In the genomic region with DNA sequence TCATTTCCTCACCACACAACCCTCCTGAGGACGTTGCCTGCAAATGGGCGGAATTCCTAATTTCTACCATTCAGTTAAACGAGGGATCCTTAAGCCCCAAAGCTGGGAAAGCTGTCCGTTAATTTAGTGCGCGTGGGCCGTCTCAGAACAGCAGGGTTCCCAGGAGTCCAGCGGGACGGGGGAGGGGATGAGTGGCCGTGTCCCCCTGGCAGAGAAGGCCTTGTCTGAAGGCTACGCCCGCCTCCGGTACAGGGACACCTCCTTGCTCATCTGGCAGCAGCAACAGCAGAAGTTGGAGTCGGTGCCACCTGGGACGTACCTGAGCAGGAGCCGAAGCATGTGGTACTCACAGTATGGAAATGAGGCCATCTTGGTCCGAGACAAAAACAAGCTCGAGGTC, we compare ENCODE assay signal across 11 cellular contexts. TPM values are rescaled to one million over a fixed set of nuclear protein-coding genes. Genes with fewer than 3 reads are reported as not detected.
A peak's percentile ranks its signal among the peaks of the same experiment; 100 is the strongest.
DNase-seq lines count a peak whose midpoint lies in the region; ATAC-seq and TF ChIP-seq lines count a peak whose summit lies in the region.
"Had no signal": no experiment of that assay in that cellular context is flagged by ENCODE, and none has a peak within 500 bp of the region (broad histone marks: within the 10 kb centered on the region; RNA-seq: fewer than 3 reads in every experiment).

No MANE protein-coding gene starts in this region.

- peak overlapping the region; percentile 83 for H3K4me3 Mint-ChIP-seq in natural killer cell

- CTCF ChIA-PET in mammary epithelial cell (lab: Charles Lee; ENCODE audit: low non-redundant PET): no interaction called here

- H3K4me3 ChIP-seq in AG10803 (ENCODE audit: low read length) (peak overlapping the region; percentile 85), HUES64 (ENCODE audit: low read length) (peak overlapping the region; percentile 76), mammary epithelial cell (replicated peaks in 1 of 3; ENCODE audit: insufficient read depth in 1 of 3, low read depth in 2 of 3, low read length in 3 of 3) (peak overlapping the region in 1 of 3 experiments; percentile 84)

- intact Hi-C loops in mammary epithelial cell (cut with micrococcal nuclease): loop anchor here (5.0 to 10.0 kb wide), 4 partner anchors 62 to 492 kb away; partner anchors contain the start of genes ADAMTSL2 and WDR5
- intact Hi-C loops in natural killer cell (cut with micrococcal nuclease): no loop called here

- dilution Hi-C loops in mammary epithelial cell (cut with HindIII; ENCODE audit: low sequenced_read_pairs): no loop called here

- peaks cover 5% of the 10 kb centered on the region; the same call in 1 of the 2 replicates for H3K4me1 ChIP-seq in HUES64 (ENCODE audit: insufficient read depth, low read length)
- peaks cover 7% of the 10 kb centered on the region for H3K4me1 ChIP-seq in mammary epithelial cell (ENCODE audit: insufficient read depth, low read length)

- no peaks in the 10 kb centered on the region for H3K79me2 ChIP-seq in mammary epithelial cell (ENCODE audit: insufficient read depth, low read length)

- H3K4me2 ChIP-seq in mammary epithelial cell (ENCODE audit: insufficient read depth, low read depth, low read length): peak overlapping the region; percentile 96

- H3K27me3 Mint-ChIP-seq in natural killer cell (ENCODE audit: low read depth in 2 of 2): no peaks in the 10 kb centered on the region

- H3K9me3 Mint-ChIP-seq in natural killer cell: no peaks in the 10 kb centered on the region

- H3K36me3 Mint-ChIP-seq in natural killer cell: no peaks in the 10 kb centered on the region

- H3K27me3 ChIP-seq in HUES64 (ENCODE audit: insufficient read depth, low read length) (no peaks in the 10 kb centered on the region), mammary epithelial cell (ENCODE audit: insufficient read depth, low read length) (no peaks in the 10 kb centered on the region)
- H3K27me3 ChIP-seq: suprapubic skin had no signal

- peaks cover 11 to 17% of the 10 kb centered on the region in 2 donors for H3K4me1 Mint-ChIP-seq in natural killer cell

- no peak overlapping the region for H3K27ac ChIP-seq in HUES64 (ENCODE audit: low read depth, low read length)
- H3K27ac ChIP-seq in mammary epithelial cell (ENCODE audit: insufficient read depth, low read depth, low read length): no peak overlapping the region
- H3K27ac ChIP-seq: suprapubic skin had no signal

- H3K9ac ChIP-seq in HUES64 (ENCODE audit: low read depth, low read length) (no peak overlapping the region), mammary epithelial cell (ENCODE audit: insufficient read depth, low read length) (no peak overlapping the region)

- no peak for ATAC-seq in natural killer cell

- no peak overlapping the region for H2AFZ ChIP-seq in mammary epithelial cell (ENCODE audit: low read depth, low read length)

- no peaks in the 10 kb centered on the region for H4K20me1 ChIP-seq in mammary epithelial cell (ENCODE audit: insufficient read depth, low read length)

- in situ Hi-C loops in mammary epithelial cell (cut with MboI; ENCODE audit: low sequenced_read_pairs in 2 of 2): no loop called here

- no TSS peak for BruUV-seq in mammary epithelial cell (replicated peaks; lab: Mats Ljungman, UMichigan)

- 85% methylated on average over 18 of the region's 18 CpGs for WGBS in HUES64
- 87% methylated on average over 18 of the region's 18 CpGs for WGBS in mammary epithelial cell (ENCODE audit: low coverage, missing lambda C conversion rate)

- TF ChIP-seq CTCF in AG10803 (conservative IDR thresholded peaks at IDR 0.05; ENCODE audit: low read length) (no peak), mammary epithelial cell (conservative IDR thresholded peaks at IDR 0.05 in 1 of 2, IDR thresholded peaks at IDR 0.05 in 1 of 2; ENCODE audit: extremely low read depth in 1 of 2, insufficient read depth in 1 of 2, low read depth in 1 of 2, low read length in 2 of 2) (no peak), natural killer cell (IDR thresholded peaks at IDR 0.05) (no peak), GM20000 (IDR thresholded peaks at IDR 0.05; ENCODE audit: extremely low read depth, missing control alignments) (no peak)

- H3K27ac Mint-ChIP-seq in natural killer cell: no peak overlapping the region

- no peak for DNase-seq in AG10803 (ENCODE audit: low read depth)
- DNase-seq in mammary epithelial cell: no peak
- no peak for DNase-seq in natural killer cell
- DNase-seq in EL: no peak
- no peak for DNase-seq in germinal center (ENCODE audit: low spot score)
- no peak for DNase-seq in GM20000 (ENCODE audit: low spot score)
- no peak for DNase-seq in NCI-H1930 (lab: John Stamatoyannopoulos, UW)
- DNase-seq: kidney glomerular epithelial cell, small intestine had no signal

- peaks cover 26% of the 10 kb centered on the region for H3K36me3 ChIP-seq in HUES64 (ENCODE audit: insufficient read depth, low read length)
- H3K36me3 ChIP-seq in mammary epithelial cell (ENCODE audit: insufficient read depth, low read length): no peaks in the 10 kb centered on the region

- no peaks in the 10 kb centered on the region for H3K9me3 ChIP-seq in HUES64 (ENCODE audit: insufficient read depth, low read depth, low read length)
- no peaks in the 10 kb centered on the region for H3K9me3 ChIP-seq in mammary epithelial cell (replicated peaks; ENCODE audit: insufficient read depth, low read length)
- H3K9me3 ChIP-seq: suprapubic skin had no signal

RNA-seq across cellular contexts. Expression of gene BRD3OS, which starts 1.3 kb away (rescaled TPM):
- 15.1 TPM for polyA plus RNA-seq in HUES64 (2013, experiment 1 of 2)
- 14.9 TPM for polyA plus RNA-seq in HUES64 (2013, experiment 2 of 2)
- total RNA-seq in mammary epithelial cell (10 to 100 TPM; 18.6 to 26.7 TPM), natural killer cell (1 to 10 TPM; 5.5 to 6.8 (median 6.5) TPM)
- 15.2 TPM for polyA plus RNA-seq in mammary epithelial cell
- polyA minus RNA-seq in mammary epithelial cell: 4.5 TPM

RNA-seq across cellular contexts. Expression of gene VAV2, which starts 34.4 kb away (rescaled TPM):
- 17.8 TPM for polyA plus RNA-seq in HUES64 (2013, experiment 1 of 2)
- 19.9 TPM for polyA plus RNA-seq in HUES64 (2013, experiment 2 of 2)
- total RNA-seq in mammary epithelial cell (10 to 100 TPM; 32.5 to 60.1 TPM), natural killer cell (1 to 10 TPM; 3.9 to 5.1 (median 4.8) TPM)
- polyA plus RNA-seq in mammary epithelial cell: 29.9 TPM
- 65.1 TPM for polyA minus RNA-seq in mammary epithelial cell

RNA-seq across cellular contexts. Expression of gene BRD3, which starts 41.3 kb away (rescaled TPM):
- 36.1 TPM for polyA plus RNA-seq in HUES64 (2013, experiment 1 of 2)
- polyA plus RNA-seq in HUES64 (2013, experiment 2 of 2): 41.9 TPM
- total RNA-seq in mammary epithelial cell: 10 to 100 TPM in 1 of 2 donors, 1 to 10 TPM in 1; 3.3 to 17.3 TPM
- 5.6 TPM for polyA plus RNA-seq in mammary epithelial cell
- 5.5 TPM for polyA minus RNA-seq in mammary epithelial cell
- 10 to 100 TPM; 52.8 to 63.0 (median 52.8) TPM for total RNA-seq in natural killer cell

Comparison
In these comparisons a context has a peak if more than half of its experiments do, and no peak if none do; other contexts are left out.
1. RNA of gene VAV2, which starts 34.4 kb away (total RNA-seq): 32.5 to 60.1 TPM in mammary epithelial cell; 3.9 to 5.1 TPM in natural killer cell; every median in the first group is over 4 times any median in the second.